1 cellular context compared by ENCODE assay signal in the genomic region with DNA sequence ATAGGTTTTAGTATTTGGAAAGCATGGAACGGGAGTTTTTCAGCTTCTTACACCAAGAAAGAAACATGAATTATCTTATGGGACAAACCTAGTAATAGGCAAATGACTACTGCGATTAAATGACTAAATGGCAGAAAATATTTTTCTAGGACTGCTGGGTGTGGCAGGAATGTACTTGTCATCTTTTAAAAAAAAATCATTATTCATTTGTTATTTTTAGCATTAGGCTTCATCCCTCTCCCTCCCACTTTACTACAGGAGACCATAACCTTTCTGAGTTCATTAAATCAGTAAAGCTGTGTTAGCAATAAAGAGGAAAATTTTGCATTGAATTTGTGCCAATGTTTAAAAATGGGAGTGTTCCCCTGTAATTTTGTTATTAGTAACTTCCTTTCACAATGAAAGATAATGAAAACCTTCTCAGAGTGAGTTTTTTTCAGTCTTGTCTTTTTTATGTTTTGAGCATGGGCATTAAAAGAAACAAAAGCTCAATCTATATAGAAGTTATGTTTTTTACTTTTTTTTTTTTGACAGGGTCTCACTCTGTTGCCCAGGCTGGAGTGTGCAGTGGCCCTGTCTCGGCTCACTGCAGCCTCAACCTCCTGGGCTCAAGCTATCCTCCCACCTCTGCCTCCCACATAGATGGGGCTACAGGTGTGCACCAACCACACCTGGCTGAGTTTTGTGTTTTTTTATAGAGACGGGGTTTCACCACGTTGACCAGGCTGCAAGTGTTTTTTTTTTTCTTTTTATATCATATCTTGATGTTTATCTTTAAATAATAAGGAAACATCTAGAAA.
TF ChIP-seq lines count a peak whose summit lies in the region.

No MANE protein-coding gene starts in this region.

TF ChIP-seq in HepG2, 621 proteins besides CTCF, POLR2A, EP300 and RAD21 (continued from another document):
- TF ChIP-seq PLRG1 (conservative IDR thresholded peaks at IDR 0.05) (no peak), ZNF343 (CRISPR knock-in tag; IDR thresholded peaks at IDR 0.05) (no peak), ZSCAN12 (CRISPR knock-in tag; IDR thresholded peaks at IDR 0.05) (no peak), NFE2 (CRISPR knock-in tag; IDR thresholded peaks at IDR 0.05) (no peak), TGIF2 (CRISPR knock-in tag; IDR thresholded peaks at IDR 0.05) (no peak), ZFP36L1 (CRISPR knock-in tag; IDR thresholded peaks at IDR 0.05) (no peak)
- TF ChIP-seq, protein P1, sequence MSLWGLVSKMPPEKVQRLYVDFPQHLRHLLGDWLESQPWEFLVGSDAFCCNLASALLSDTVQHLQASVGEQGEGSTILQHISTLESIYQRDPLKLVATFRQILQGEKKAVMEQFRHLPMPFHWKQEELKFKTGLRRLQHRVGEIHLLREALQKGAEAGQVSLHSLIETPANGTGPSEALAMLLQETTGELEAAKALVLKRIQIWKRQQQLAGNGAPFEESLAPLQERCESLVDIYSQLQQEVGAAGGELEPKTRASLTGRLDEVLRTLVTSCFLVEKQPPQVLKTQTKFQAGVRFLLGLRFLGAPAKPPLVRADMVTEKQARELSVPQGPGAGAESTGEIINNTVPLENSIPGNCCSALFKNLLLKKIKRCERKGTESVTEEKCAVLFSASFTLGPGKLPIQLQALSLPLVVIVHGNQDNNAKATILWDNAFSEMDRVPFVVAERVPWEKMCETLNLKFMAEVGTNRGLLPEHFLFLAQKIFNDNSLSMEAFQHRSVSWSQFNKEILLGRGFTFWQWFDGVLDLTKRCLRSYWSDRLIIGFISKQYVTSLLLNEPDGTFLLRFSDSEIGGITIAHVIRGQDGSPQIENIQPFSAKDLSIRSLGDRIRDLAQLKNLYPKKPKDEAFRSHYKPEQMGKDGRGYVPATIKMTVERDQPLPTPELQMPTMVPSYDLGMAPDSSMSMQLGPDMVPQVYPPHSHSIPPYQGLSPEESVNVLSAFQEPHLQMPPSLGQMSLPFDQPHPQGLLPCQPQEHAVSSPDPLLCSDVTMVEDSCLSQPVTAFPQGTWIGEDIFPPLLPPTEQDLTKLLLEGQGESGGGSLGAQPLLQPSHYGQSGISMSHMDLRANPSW (CRISPR knock-in tag; IDR thresholded peaks at IDR 0.05; ENCODE audit: borderline replicate concordance): no peak
- TF ChIP-seq, protein P2, sequence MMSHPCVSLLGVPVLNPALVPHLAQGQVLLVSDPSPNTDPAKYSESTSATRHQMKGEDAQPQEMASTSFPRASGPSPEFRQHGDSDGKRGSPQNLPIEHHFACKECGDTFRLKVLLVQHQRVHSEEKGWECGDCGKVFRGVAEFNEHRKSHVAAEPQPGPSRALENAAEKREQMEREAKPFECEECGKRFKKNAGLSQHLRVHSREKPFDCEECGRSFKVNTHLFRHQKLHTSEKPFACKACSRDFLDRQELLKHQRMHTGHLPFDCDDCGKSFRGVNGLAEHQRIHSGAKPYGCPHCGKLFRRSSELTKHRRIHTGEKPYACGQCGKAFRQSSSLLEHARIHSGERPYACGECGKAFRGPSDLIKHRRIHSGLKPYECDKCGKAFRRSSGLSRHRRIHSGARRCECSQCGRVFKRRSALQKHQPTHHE (CRISPR knock-in tag; IDR thresholded peaks at IDR 0.05; ENCODE audit: borderline replicate concordance): no peak
- TF ChIP-seq, protein P3, sequence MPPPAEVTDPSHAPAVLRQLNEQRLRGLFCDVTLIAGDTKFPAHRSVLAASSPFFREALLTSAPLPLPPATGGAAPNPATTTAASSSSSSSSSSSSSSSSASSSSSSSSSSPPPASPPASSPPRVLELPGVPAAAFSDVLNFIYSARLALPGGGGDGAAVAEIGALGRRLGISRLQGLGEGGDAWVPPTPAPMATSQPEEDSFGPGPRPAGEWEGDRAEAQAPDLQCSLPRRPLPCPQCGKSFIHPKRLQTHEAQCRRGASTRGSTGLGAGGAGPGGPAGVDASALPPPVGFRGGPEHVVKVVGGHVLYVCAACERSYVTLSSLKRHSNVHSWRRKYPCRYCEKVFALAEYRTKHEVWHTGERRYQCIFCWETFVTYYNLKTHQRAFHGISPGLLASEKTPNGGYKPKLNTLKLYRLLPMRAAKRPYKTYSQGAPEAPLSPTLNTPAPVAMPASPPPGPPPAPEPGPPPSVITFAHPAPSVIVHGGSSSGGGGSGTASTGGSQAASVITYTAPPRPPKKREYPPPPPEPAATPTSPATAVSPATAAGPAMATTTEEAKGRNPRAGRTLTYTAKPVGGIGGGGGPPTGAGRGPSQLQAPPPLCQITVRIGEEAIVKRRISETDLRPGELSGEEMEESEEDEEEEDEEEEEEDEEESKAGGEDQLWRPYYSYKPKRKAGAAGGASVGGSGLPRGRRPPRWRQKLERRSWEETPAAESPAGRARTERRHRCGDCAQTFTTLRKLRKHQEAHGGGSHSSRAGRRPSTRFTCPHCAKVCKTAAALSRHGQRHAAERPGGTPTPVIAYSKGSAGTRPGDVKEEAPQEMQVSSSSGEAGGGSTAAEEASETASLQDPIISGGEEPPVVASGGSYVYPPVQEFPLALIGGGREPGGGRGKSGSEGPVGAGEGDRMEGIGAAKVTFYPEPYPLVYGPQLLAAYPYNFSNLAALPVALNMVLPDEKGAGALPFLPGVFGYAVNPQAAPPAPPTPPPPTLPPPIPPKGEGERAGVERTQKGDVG (CRISPR knock-in tag; IDR thresholded peaks at IDR 0.05; ENCODE audit: borderline replicate concordance): no peak
- TF ChIP-seq, protein P4, sequence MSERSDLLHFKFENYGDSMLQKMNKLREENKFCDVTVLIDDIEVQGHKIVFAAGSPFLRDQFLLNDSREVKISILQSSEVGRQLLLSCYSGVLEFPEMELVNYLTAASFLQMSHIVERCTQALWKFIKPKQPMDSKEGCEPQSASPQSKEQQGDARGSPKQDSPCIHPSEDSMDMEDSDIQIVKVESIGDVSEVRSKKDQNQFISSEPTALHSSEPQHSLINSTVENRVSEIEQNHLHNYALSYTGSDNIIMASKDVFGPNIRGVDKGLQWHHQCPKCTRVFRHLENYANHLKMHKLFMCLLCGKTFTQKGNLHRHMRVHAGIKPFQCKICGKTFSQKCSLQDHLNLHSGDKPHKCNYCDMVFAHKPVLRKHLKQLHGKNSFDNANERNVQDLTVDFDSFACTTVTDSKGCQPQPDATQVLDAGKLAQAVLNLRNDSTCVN (CRISPR knock-in tag; IDR thresholded peaks at IDR 0.05; ENCODE audit: borderline replicate concordance): no peak
